In the genomic region with DNA sequence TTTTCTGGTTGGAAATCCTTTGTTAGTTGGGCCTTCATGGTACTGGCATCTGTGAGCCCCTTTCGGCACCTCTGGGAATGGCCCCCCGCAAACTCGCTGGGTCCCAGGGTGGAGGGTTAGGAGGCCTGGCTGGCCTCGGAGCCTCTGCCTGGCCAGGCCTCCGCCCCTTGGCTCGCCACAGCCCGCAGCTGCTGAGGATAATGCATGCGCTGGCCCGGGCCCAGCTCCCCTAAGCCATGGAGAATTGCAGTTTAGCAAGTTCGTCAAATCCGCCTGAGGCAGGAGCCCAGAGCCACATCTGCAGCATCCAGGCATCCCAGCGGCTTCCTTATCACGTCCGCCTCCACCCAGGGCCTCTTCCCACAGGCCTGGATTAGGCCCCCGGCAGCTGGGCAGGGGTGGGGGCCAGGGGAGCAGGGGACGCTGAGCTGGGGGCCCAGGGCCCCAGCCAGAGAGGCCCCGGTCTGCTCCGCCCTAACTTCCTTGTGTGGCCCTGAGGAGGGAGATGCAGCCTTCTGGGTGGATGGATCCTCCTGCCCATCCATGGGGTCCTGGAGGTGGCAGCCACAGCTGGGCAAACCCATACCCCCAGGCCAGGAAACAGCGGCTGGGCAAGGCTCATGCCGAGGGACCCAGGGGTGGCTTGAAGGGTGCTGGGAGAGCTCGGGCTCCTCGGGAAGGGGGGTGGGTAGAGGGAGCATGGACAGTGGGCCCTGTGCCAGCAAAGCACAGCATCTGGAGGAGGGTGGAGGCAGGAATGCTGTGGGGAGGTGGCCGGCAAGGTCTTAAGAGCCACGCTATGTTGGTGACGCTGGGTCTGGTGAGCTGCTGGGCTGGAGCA, we compare ENCODE assay signal across 11 cellular contexts. TPM values are rescaled to one million over a fixed set of nuclear protein-coding genes. Genes with fewer than 3 reads are reported as not detected.
A peak's percentile ranks its signal among the peaks of the same experiment; 100 is the strongest.
DNase-seq lines count a peak whose midpoint lies in the region; ATAC-seq, FAIRE-seq and TF ChIP-seq lines count a peak whose summit lies in the region.
"Had no signal": no experiment of that assay in that cellular context is flagged by ENCODE, and none has a peak within 500 bp of the region (broad histone marks: within the 10 kb centered on the region; RNA-seq: fewer than 3 reads in every experiment).

No MANE protein-coding gene starts in this region.

- H3K9me2 ChIP-seq in Karpas-422 (replicated peaks; ENCODE audit: insufficient read depth, low read length): no peaks in the 10 kb centered on the region

- no peaks in the 10 kb centered on the region for H3K9me3 ChIP-seq in tibial nerve
- no peaks in the 10 kb centered on the region for H3K9me3 ChIP-seq in small intestine (ENCODE audit: control insufficient read depth, low read depth)
- H3K9me3 ChIP-seq in Karpas-422 (ENCODE audit: low read length): no peaks in the 10 kb centered on the region

- H3K36me3 ChIP-seq in tibial nerve: no peaks in the 10 kb centered on the region
- H3K36me3 ChIP-seq in small intestine (ENCODE audit: control insufficient read depth in 2 of 2, insufficient read depth in 2 of 2, low read length in 2 of 2): no peaks in the 10 kb centered on the region
- no peaks in the 10 kb centered on the region for H3K36me3 ChIP-seq in Karpas-422 (ENCODE audit: insufficient read depth, low read length)

- 18 to 31% methylated on average over 20 to 24 of the region's 25 CpGs for WGBS in tibial nerve, 2 donors
- 24 to 47% (median 42%) methylated on average over 25 of the region's 25 CpGs for WGBS in small intestine, 3 donors

- H3K79me2 ChIP-seq in Karpas-422 (ENCODE audit: low read length): no peaks in the 10 kb centered on the region

- no peak overlapping the region for H3K9ac ChIP-seq in Karpas-422 (ENCODE audit: low read length)

- H3K27ac ChIP-seq in tibial nerve (peak overlapping the region; percentile 63 to 71 (median 66)), small intestine (ENCODE audit: low read depth in 1 of 2, low read length in 1 of 2) (peak overlapping the region in 1 of 2 donors; percentile 21), Karpas-422 (ENCODE audit: low read length) (no peak overlapping the region)
- H3K27ac ChIP-seq: VCaP had no signal

- H3K27me3 ChIP-seq in tibial nerve: peaks cover 0 to 2% of the 10 kb centered on the region in 2 donors
- no peaks in the 10 kb centered on the region for H3K27me3 ChIP-seq in small intestine (ENCODE audit: control insufficient read depth in 2 of 2, insufficient read depth in 2 of 2, low read length in 2 of 2)
- no peaks in the 10 kb centered on the region for H3K27me3 ChIP-seq in Karpas-422 (ENCODE audit: low read length)

- H3K4me1 ChIP-seq in tibial nerve: peaks cover 0 to 54% (median 29%) of the 10 kb centered on the region in 4 donors
- no peaks in the 10 kb centered on the region for H3K4me1 ChIP-seq in small intestine (ENCODE audit: control insufficient read depth in 2 of 2, insufficient read depth in 1 of 2, low read depth in 1 of 2, low read length in 1 of 2)
- no peaks in the 10 kb centered on the region for H3K4me1 ChIP-seq in Karpas-422 (ENCODE audit: low read length)

- no peak overlapping the region for H3K4me2 ChIP-seq in Karpas-422 (ENCODE audit: low read depth, low read length, poor library complexity, severe bottlenecking)

- no peak overlapping the region for H3K4me3 ChIP-seq in astrocyte of the cerebellum (ENCODE audit: low read depth, low read length)
- no peak overlapping the region for H3K4me3 ChIP-seq in tibial nerve
- H3K4me3 ChIP-seq in small intestine (ENCODE audit: low read depth in 1 of 2, low read length in 2 of 2): no peak overlapping the region
- H3K4me3 ChIP-seq in Karpas-422 (ENCODE audit: low read length): no peak overlapping the region

- TF ChIP-seq CTCF in astrocyte of the cerebellum (IDR thresholded peaks at IDR 0.05; ENCODE audit: low read depth, low read length, missing control alignments) (no peak), tibial nerve (IDR thresholded peaks at IDR 0.05) (no peak)

- in situ Hi-C loops in astrocyte of the cerebellum (cut with HindIII; ENCODE audit: low sequenced_read_pairs): no loop called here

- no peak overlapping the region for H2AFZ ChIP-seq in Karpas-422 (ENCODE audit: low read length)

- ATAC-seq in HG02763 (IDR thresholded peaks at IDR 0.05; ENCODE audit: unreplicated experiment): no peak

- DNase-seq in NCI-H2196 (lab: John Stamatoyannopoulos, UW; ENCODE audit: unreplicated experiment) (peak; percentile 23), NCI-H2196 treated with DMSO at 0.1 percent for 48 hours (lab: John Stamatoyannopoulos, UW; ENCODE audit: unreplicated experiment) (no peak), astrocyte of the cerebellum (ENCODE audit: low read depth) (peak; percentile 78), left kidney (ENCODE audit: low read depth, low spot score) (peak; percentile 79), tibial nerve (ENCODE audit: low spot score in 2 of 2) (peak; percentile 37 to 42), small intestine (no peak), Karpas-422 (no peak)
- DNase-seq: ACHN; stimulated activated CD4-positive, alpha-beta T cell treated with anti-CD3 and anti-CD28 coated beads, Interleukin-15, amount 100 ng/mL, for 24 hours had no signal

- TF ChIP-seq POLR2A in tibial nerve (IDR thresholded peaks at IDR 0.05): no peak

- no peak for FAIRE-seq in small intestine (lab: Jason Lieb, UNC)

- no peak for TF ChIP-seq EP300 in tibial nerve (IDR thresholded peaks at IDR 0.05)

- H4K20me1 ChIP-seq in Karpas-422 (ENCODE audit: insufficient read depth, low read depth, low read length): no peaks in the 10 kb centered on the region

RNA-seq across cellular contexts. Expression of a gene that starts 48.5 kb away (rescaled TPM):
- total RNA-seq in tibial nerve: not detected
- polyA plus RNA-seq in small intestine: under 1 TPM; 0.04 to 0.89 (median 0.54) TPM
- total RNA-seq in Karpas-422 (2014; rRNA removed; shearing (Covaris generic); ENCODE audit: low replicate concordance): not detected in 2 replicates

Comparison
In these comparisons a context has a peak if more than half of its experiments do, and no peak if none do; other contexts are left out.
1. DNase-seq: peak in NCI-H2196 (single experiment), astrocyte of the cerebellum (single experiment), left kidney (single experiment) and tibial nerve (2 of 2); none in NCI-H2196 treated with DMSO at 0.1 percent for 48 hours (single experiment), small intestine (single experiment) and Karpas-422 (single experiment).